22 cellular contexts compared by ENCODE assay signal in the genomic region with DNA sequence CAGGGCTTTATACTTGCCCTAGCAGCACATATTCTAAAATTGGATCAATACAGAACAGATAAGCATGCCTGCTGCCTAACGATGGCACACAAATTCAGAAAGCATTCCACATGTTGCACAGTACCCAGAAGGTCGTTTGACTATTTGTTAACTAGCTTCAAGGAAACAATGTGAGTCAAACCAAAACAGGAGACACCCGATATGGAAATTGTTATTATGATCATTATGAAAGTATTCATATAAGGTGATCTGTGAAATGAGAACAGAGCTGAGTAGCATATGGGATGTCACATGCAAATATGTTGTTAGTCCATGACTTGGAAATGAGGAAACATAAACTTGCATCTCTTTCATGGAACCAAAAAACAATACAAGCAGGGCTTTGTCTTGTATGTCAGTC.
"Had no signal": no experiment of that assay in that cellular context is flagged by ENCODE, and none has a peak within 500 bp of the region (broad histone marks: within the 10 kb centered on the region; RNA-seq: fewer than 3 reads in every experiment).

No MANE protein-coding gene starts in this region.

- H3K36me3 Mint-ChIP-seq: naive thymus-derived CD4-positive, alpha-beta T cell; neural progenitor cell had no signal

- H3K27ac Mint-ChIP-seq: naive thymus-derived CD4-positive, alpha-beta T cell; nephron; neural progenitor cell; progenitor cell of endocrine pancreas had no signal

- H3K4me1 Mint-ChIP-seq: naive thymus-derived CD4-positive, alpha-beta T cell; nephron; neural progenitor cell had no signal

- H3K4me3 Mint-ChIP-seq: naive thymus-derived CD4-positive, alpha-beta T cell; nephron; neural progenitor cell had no signal

- H3K9me3 Mint-ChIP-seq: naive thymus-derived CD4-positive, alpha-beta T cell; nephron; neural progenitor cell had no signal

- DNase-seq: dermis blood vessel endothelial cell; effector memory CD4-positive, alpha-beta T cell; foreskin keratinocyte; heart left ventricle; kidney; mesenchymal stem cell; midbrain; naive thymus-derived CD4-positive, alpha-beta T cell; right lobe of liver; small intestine; stimulated activated CD4-positive, alpha-beta T cell treated with anti-CD3 and anti-CD28 coated beads, Interleukin-15, amount 100 ng/mL, for 24 hours; stimulated activated CD4-positive, alpha-beta T cell treated with anti-CD3 and anti-CD28 coated beads, Interleukin-2, amount 100 ng/mL, for 48 hours; stimulated activated CD8-positive, alpha-beta memory T cell treated with anti-CD3 and anti-CD28 coated beads, Interleukin-4, amount 100 ng/mL, for 48 hours; stimulated activated naive CD4-positive, alpha-beta T cell treated with Interleukin-2 at 50 U/mL for 16 hours; transverse colon; upper lobe of right lung; uterus had no signal

- ATAC-seq: foreskin keratinocyte; gastroesophageal sphincter; heart left ventricle; left lobe of liver; naive thymus-derived CD4-positive, alpha-beta T cell; right lobe of liver; upper lobe of right lung had no signal
